ENCODE assay signal across 23 cellular contexts in the genomic region with DNA sequence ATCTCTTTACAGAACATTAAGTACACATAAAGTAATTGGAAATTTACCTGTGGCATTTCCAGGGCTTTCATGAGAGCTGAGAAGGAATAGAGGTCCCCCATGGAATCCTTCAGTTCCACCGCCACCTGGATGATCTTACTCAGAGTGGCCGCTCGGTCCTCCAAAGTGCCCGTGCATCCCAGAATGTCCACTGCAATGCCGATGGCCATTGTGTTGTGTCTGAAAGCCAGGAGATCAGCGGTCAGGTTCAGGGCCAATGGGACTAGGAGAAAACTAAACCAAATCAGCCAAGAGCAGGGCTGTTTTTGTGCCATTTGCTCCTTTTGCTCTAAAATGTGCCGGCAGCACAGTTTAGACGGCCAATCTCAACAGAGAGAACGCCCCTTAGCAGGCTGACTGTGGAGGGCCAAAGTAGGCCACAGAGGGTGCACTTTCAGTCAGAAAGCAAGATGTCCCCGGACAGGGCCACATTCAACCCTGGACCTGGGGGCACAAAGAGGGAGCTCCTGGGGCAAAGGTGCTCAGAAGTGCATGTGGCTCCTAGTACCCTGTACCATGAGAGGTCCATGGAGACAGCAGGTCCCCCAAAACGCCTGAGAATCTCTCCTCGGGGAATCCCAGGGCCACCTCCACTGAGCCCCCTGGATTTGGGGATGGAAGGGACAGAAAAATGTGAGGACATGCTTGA.
"Had no signal": no experiment of that assay in that cellular context is flagged by ENCODE, and none has a peak within 500 bp of the region (broad histone marks: within the 10 kb centered on the region; RNA-seq: fewer than 3 reads in every experiment).

No MANE protein-coding gene starts in this region.

- ATAC-seq: left lobe of liver, lower lobe of right lung, natural killer cell, T-helper 17 cell, upper lobe of right lung had no signal

- H3K4me1 ChIP-seq: lower lobe of right lung, prostate gland, right atrium auricular region, spleen had no signal

- DNase-seq: activated CD4-positive, alpha-beta T cell treated with anti-CD3 and anti-CD28 coated beads for 4 hours; activated CD4-positive, alpha-beta T cell treated with anti-CD3 and anti-CD28 coated beads, Interleukin-2, amount 50 U/mL, for 48 hours; activated CD4-positive, CD25-positive, alpha-beta regulatory T cell; activated gamma-delta T cell; anterior cingulate cortex; effector CD8-positive, alpha-beta T cell; esophagus squamous epithelium; heart right ventricle; lower lobe of right lung; natural killer cell; spleen; stimulated activated CD4-positive, alpha-beta T cell treated with anti-CD3 and anti-CD28 coated beads, Interleukin-4, amount 100 ng/mL, for 1 hour; stimulated activated naive CD4-positive, alpha-beta T cell treated with Interleukin-2 at 50 U/mL for 16 hours; SW 1271; T-helper 17 cell; upper lobe of right lung had no signal

- H3K4me3 ChIP-seq: esophagus squamous epithelium, heart right ventricle, lower lobe of right lung, prostate gland, right atrium auricular region, spleen, thoracic aorta, upper lobe of right lung had no signal

- H3K27me3 Mint-ChIP-seq: activated naive CD4-positive, alpha-beta T cell treated with anti-CD3 and anti-CD28 coated beads, Interleukin-2, amount 50 U/mL, for 24 hours; brain; T-helper 17 cell had no signal

- H3K36me3 Mint-ChIP-seq: activated naive CD4-positive, alpha-beta T cell treated with anti-CD3 and anti-CD28 coated beads, Interleukin-2, amount 50 U/mL, for 24 hours; natural killer cell had no signal

- H3K9me3 Mint-ChIP-seq: activated naive CD4-positive, alpha-beta T cell treated with anti-CD3 and anti-CD28 coated beads, Interleukin-2, amount 50 U/mL, for 24 hours; brain; mesothelial cell of epicardium; natural killer cell had no signal

- H3K4me1 Mint-ChIP-seq: activated naive CD4-positive, alpha-beta T cell treated with anti-CD3 and anti-CD28 coated beads, Interleukin-2, amount 50 U/mL, for 24 hours; natural killer cell had no signal

- H3K27ac Mint-ChIP-seq: activated naive CD4-positive, alpha-beta T cell treated with anti-CD3 and anti-CD28 coated beads, Interleukin-2, amount 50 U/mL, for 24 hours; mesothelial cell of epicardium; natural killer cell; T-helper 17 cell had no signal

- H3K9me3 ChIP-seq: esophagus squamous epithelium, heart right ventricle, lower lobe of right lung, prostate gland, right atrium auricular region, spleen, thoracic aorta, upper lobe of right lung had no signal

- H3K27me3 ChIP-seq: esophagus squamous epithelium, heart right ventricle, right atrium auricular region, spleen, upper lobe of right lung had no signal

- H3K36me3 ChIP-seq: prostate gland had no signal

- H3K4me3 Mint-ChIP-seq: activated naive CD4-positive, alpha-beta T cell treated with anti-CD3 and anti-CD28 coated beads, Interleukin-2, amount 50 U/mL, for 24 hours; brain; mesothelial cell of epicardium; natural killer cell; T-helper 17 cell had no signal

- H3K27ac ChIP-seq: esophagus squamous epithelium, lower lobe of right lung, prostate gland, right atrium auricular region, spleen, thoracic aorta, upper lobe of right lung had no signal
